Comparison of ENCODE assay signal across 8 cellular contexts in the genomic region with DNA sequence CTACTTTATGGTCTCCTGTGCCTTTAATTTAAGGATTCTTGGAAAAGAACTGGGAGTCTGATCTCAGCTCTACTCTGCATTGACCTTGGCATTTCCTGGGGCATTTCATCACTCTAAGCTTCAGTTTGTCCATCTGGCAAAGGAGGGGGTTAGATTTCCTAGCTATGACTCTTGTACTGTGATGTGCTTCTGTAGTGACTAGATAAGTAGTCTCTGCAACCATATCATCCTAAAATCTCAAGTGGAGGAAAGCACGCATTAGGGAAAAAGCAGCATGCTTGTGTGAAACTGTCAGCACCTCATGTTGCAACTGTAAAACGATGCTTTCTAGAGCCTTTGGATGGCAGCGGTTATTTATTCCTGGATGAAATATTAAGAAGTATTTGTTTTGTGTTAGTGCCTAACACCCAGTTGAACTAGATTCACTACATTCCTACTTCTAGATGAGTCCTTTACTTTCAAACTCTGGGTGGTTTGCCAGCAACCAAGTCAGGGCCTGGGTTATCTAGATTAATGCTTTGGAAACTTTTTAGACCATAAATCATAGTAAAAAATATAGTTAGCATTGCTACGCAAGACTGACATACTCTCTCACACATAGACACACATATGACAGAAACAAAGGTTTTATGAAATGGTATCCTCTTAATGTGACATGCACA. TPM values are rescaled to one million over a fixed set of nuclear protein-coding genes. Genes with fewer than 3 reads are reported as not detected.
DNase-seq lines count a peak whose midpoint lies in the region; ATAC-seq and TF ChIP-seq lines count a peak whose summit lies in the region.

No MANE protein-coding gene starts in this region.

- H3K4me3 ChIP-seq in GM23248 (peak overlapping the region; percentile 54), retinal pigment epithelial cell (ENCODE audit: low read length) (no peak overlapping the region)

- H3K36me3 Mint-ChIP-seq in activated T-cell treated with anti-CD3 and anti-CD28 coated beads, Interleukin-2, amount 50 U/mL, for 4 hours (ENCODE audit: insufficient read depth): no peaks in the 10 kb centered on the region
- H3K36me3 Mint-ChIP-seq in activated T-helper 1 cell treated with anti-CD3 and anti-CD28 coated beads, Interleukin-12 subunit alpha, Interleukin-12 subunit beta, Interleukin-2, Interleukin-4 antibody, amounts not matched to agents 30 ng/mL and 10 ng/mL and 1 ng/mL, durations not matched to agents 14 hours and 24 hours and 36 hours (ENCODE audit: low read depth): peaks cover 7% of the 10 kb centered on the region

- no peak overlapping the region for H3K27ac Mint-ChIP-seq in activated T-helper 1 cell treated with anti-CD3 and anti-CD28 coated beads, Interleukin-12 subunit alpha, Interleukin-12 subunit beta, Interleukin-2, Interleukin-4 antibody, amounts not matched to agents 30 ng/mL and 10 ng/mL and 1 ng/mL, durations not matched to agents 14 hours and 24 hours and 36 hours

- H3K27me3 Mint-ChIP-seq in activated T-cell treated with anti-CD3 and anti-CD28 coated beads, Interleukin-2, amount 50 U/mL, for 4 hours (ENCODE audit: low read depth): no peaks in the 10 kb centered on the region
- H3K27me3 Mint-ChIP-seq in activated T-helper 1 cell treated with anti-CD3 and anti-CD28 coated beads, Interleukin-12 subunit alpha, Interleukin-12 subunit beta, Interleukin-2, Interleukin-4 antibody, amounts not matched to agents 30 ng/mL and 10 ng/mL and 1 ng/mL, durations not matched to agents 14 hours and 24 hours and 36 hours (ENCODE audit: insufficient read depth): no peaks in the 10 kb centered on the region

- H3K9ac ChIP-seq in GM23248: peak overlapping the region; percentile 70

- no peaks in the 10 kb centered on the region for H3K36me3 ChIP-seq in GM23248 (ENCODE audit: low read depth)

- no peaks in the 10 kb centered on the region for H3K27me3 ChIP-seq in GM23248 (replicated peaks; ENCODE audit: insufficient read depth)

- H3K4me1 Mint-ChIP-seq in activated T-cell treated with anti-CD3 and anti-CD28 coated beads, Interleukin-2, amount 50 U/mL, for 4 hours (ENCODE audit: low read depth): peaks cover 34% of the 10 kb centered on the region
- peaks cover 52% of the 10 kb centered on the region for H3K4me1 Mint-ChIP-seq in activated T-helper 1 cell treated with anti-CD3 and anti-CD28 coated beads, Interleukin-12 subunit alpha, Interleukin-12 subunit beta, Interleukin-2, Interleukin-4 antibody, amounts not matched to agents 30 ng/mL and 10 ng/mL and 1 ng/mL, durations not matched to agents 14 hours and 24 hours and 36 hours (ENCODE audit: low read depth)

- H3K27ac ChIP-seq in GM23248: peak overlapping the region; percentile 84

- H3K9me3 Mint-ChIP-seq in activated T-cell treated with anti-CD3 and anti-CD28 coated beads, Interleukin-2, amount 50 U/mL, for 4 hours: no peaks in the 10 kb centered on the region
- H3K9me3 Mint-ChIP-seq in activated T-helper 1 cell treated with anti-CD3 and anti-CD28 coated beads, Interleukin-12 subunit alpha, Interleukin-12 subunit beta, Interleukin-2, Interleukin-4 antibody, amounts not matched to agents 30 ng/mL and 10 ng/mL and 1 ng/mL, durations not matched to agents 14 hours and 24 hours and 36 hours: no peaks in the 10 kb centered on the region

- H3F3A ChIP-seq in GM23248 (ENCODE audit: insufficient read depth): peaks cover 57% of the 10 kb centered on the region

- H2AFZ ChIP-seq in GM23248: no peak overlapping the region

- intact Hi-C loops in activated T-helper 1 cell treated with anti-CD3 and anti-CD28 coated beads, Interleukin-12 subunit alpha, Interleukin-12 subunit beta, Interleukin-2, Interleukin-4 antibody, amounts not matched to agents 30 ng/mL and 10 ng/mL and 1 ng/mL, durations not matched to agents 14 hours and 24 hours and 36 hours (cut with micrococcal nuclease): no loop called here

- H3K9me3 ChIP-seq in GM23248 (ENCODE audit: low read depth): no peaks in the 10 kb centered on the region

- peaks cover 76% of the 10 kb centered on the region for H3K4me1 ChIP-seq in GM23248 (ENCODE audit: insufficient read depth)

- TF ChIP-seq CTCF in retinal pigment epithelial cell (conservative IDR thresholded peaks at IDR 0.05; ENCODE audit: low read depth, low read length): peak; percentile 2

- peaks cover 89% of the 10 kb centered on the region for H3K79me2 ChIP-seq in GM23248 (ENCODE audit: insufficient read depth)

- H3K9me2 ChIP-seq in GM23248 (ENCODE audit: insufficient read depth): no peaks in the 10 kb centered on the region

- peak; percentile 96 for DNase-seq in GM23248
- DNase-seq in RKO (ENCODE audit: low spot score): peak; percentile 76
- peak; percentile 97 for DNase-seq in fibroblast of gingiva (ENCODE audit: low read depth)
- no peak for DNase-seq in retinal pigment epithelial cell (ENCODE audit: low read depth)
- DNase-seq in stimulated activated CD8-positive, alpha-beta memory T cell treated with anti-CD3 and anti-CD28 coated beads, Interleukin-4, amount 100 ng/mL, for 48 hours: no peak
- no peak for DNase-seq in activated T-cell treated with anti-CD3 and anti-CD28 coated beads, Interleukin-2, amount 50 U/mL, for 4 hours
- no peak for DNase-seq in activated T-helper 1 cell treated with anti-CD3 and anti-CD28 coated beads, Interleukin-12 subunit alpha, Interleukin-12 subunit beta, Interleukin-2, Interleukin-4 antibody, amounts not matched to agents 30 ng/mL and 10 ng/mL and 1 ng/mL, durations not matched to agents 14 hours and 24 hours and 36 hours (ENCODE audit: low spot score)

- no peak for ATAC-seq in activated T-cell treated with anti-CD3 and anti-CD28 coated beads, Interleukin-2, amount 50 U/mL, for 4 hours
- no peak for ATAC-seq in HG02571 (IDR thresholded peaks at IDR 0.05; ENCODE audit: unreplicated experiment)

- H3K4me3 Mint-ChIP-seq in activated T-cell treated with anti-CD3 and anti-CD28 coated beads, Interleukin-2, amount 50 U/mL, for 4 hours: no peak overlapping the region
- H3K4me3 Mint-ChIP-seq in activated T-helper 1 cell treated with anti-CD3 and anti-CD28 coated beads, Interleukin-12 subunit alpha, Interleukin-12 subunit beta, Interleukin-2, Interleukin-4 antibody, amounts not matched to agents 30 ng/mL and 10 ng/mL and 1 ng/mL, durations not matched to agents 14 hours and 24 hours and 36 hours: no peak overlapping the region

- 0 to 1% methylated on average over 4 of the region's 4 CpGs for WGBS in GM23248 (ENCODE audit: low coverage in 1 of 2, low lambda C conversion rate in 2 of 2, missing lambda C conversion rate in 2 of 2), 2 experiments

- in situ Hi-C loops in GM23248 (cut with MboI): no loop called here

- H3K4me2 ChIP-seq in GM23248 (ENCODE audit: unreplicated experiment): peak overlapping the region; percentile 85

- H4K20me1 ChIP-seq in GM23248 (ENCODE audit: insufficient read depth): no peaks in the 10 kb centered on the region

RNA-seq across cellular contexts. Expression of gene WDFY2, which starts 6.8 kb away (rescaled TPM):
- 6.9 and 17.1 TPM in 2 replicates for total RNA-seq in GM23248 (2014; rRNA removed; shearing (Covaris generic))
- 11.5 and 14.2 TPM in 2 replicates for polyA plus RNA-seq in GM23248 (2016; fragmentation: Nextera tagmentation; extraction: Ambion mirVana)
- 1 to 10 TPM; 4.9 to 6.7 (median 6.3) TPM for total RNA-seq in activated T-cell treated with anti-CD3 and anti-CD28 coated beads, Interleukin-2, amount 50 U/mL, for 4 hours
- total RNA-seq in activated T-helper 1 cell treated with anti-CD3 and anti-CD28 coated beads, Interleukin-12 subunit alpha, Interleukin-12 subunit beta, Interleukin-2, Interleukin-4 antibody, amounts not matched to agents 30 ng/mL and 10 ng/mL and 1 ng/mL, durations not matched to agents 14 hours and 24 hours and 36 hours: 7.5 and 11.4 TPM in 2 replicates

Comparison
In these comparisons a context has a peak if more than half of its experiments do, and no peak if none do; other contexts are left out.
1. DNase-seq: peak in GM23248 (single experiment), RKO (single experiment) and fibroblast of gingiva (single experiment); none in retinal pigment epithelial cell (single experiment), stimulated activated CD8-positive, alpha-beta memory T cell treated with anti-CD3 and anti-CD28 coated beads, Interleukin-4, amount 100 ng/mL, for 48 hours (single experiment), activated T-cell treated with anti-CD3 and anti-CD28 coated beads, Interleukin-2, amount 50 U/mL, for 4 hours (single experiment) and activated T-helper 1 cell treated with anti-CD3 and anti-CD28 coated beads, Interleukin-12 subunit alpha, Interleukin-12 subunit beta, Interleukin-2, Interleukin-4 antibody, amounts not matched to agents 30 ng/mL and 10 ng/mL and 1 ng/mL, durations not matched to agents 14 hours and 24 hours and 36 hours (single experiment).